In genomic region chr1:210663730-210664573, GRCh38 we compare ENCODE assay signal across 16 cellular contexts.
DNase-seq lines count a peak whose midpoint lies in the region; ATAC-seq, FAIRE-seq and TF ChIP-seq lines count a peak whose summit lies in the region.
"Had no signal": no experiment of that assay in that cellular context is flagged by ENCODE, and none has a peak within 500 bp of the region (broad histone marks: within the 10 kb centered on the region; RNA-seq: fewer than 3 reads in every experiment).

No MANE protein-coding gene starts in this region.

- H3K79me2 ChIP-seq in GM12878 (ENCODE audit: control insufficient read depth, insufficient read depth, low read length) = no peaks in the 10 kb centered on the region

- WGBS in GM12878 (ENCODE audit: insufficient coverage, insufficient replicate concordance, low lambda C conversion rate, missing lambda C conversion rate) = 39% methylated on average over 7 of the region's 7 CpGs

- H3K36me3 ChIP-seq in GM12878 (ENCODE audit: control insufficient read depth in 2 of 2, insufficient read depth in 2 of 2, low read length in 1 of 2) (no peaks in the 10 kb centered on the region), ascending aorta (no peaks in the 10 kb centered on the region), mucosa of descending colon (ENCODE audit: low read depth) (no peaks in the 10 kb centered on the region)
- H3K36me3 ChIP-seq: tibial artery had no signal

- CTCF ChIA-PET in GM12878 (lab: Yijun Ruan, JAX) = interaction anchor here (0.6 to 1.7 kb wide), 3 partner anchors 14 to 257 kb away, joined by 3 to 5 read pairs (median 3); no protein-coding TSS in a partner anchor

- no peaks in the 10 kb centered on the region for H4K20me1 ChIP-seq in GM12878 (ENCODE audit: control insufficient read depth, insufficient read depth)

- no peak overlapping the region for H3K27ac ChIP-seq in GM12878 (ENCODE audit: control insufficient read depth, insufficient read depth)
- no peak overlapping the region for H3K27ac ChIP-seq in ascending aorta
- H3K27ac ChIP-seq: epithelial cell of prostate, tibial artery had no signal

- TF ChIP-seq POLR2A in GM12878 (IDR thresholded peaks at IDR 0.05; ENCODE audit: low read depth, low read length) = no peak

- peak; percentile 61 for ATAC-seq in GM12878
- no peak for ATAC-seq in HG03139 (IDR thresholded peaks at IDR 0.05; ENCODE audit: unreplicated experiment)
- no peak for ATAC-seq in mucosa of descending colon
- ATAC-seq: sciatic nerve, T-helper 17 cell had no signal

- no peak for TF ChIP-seq CTCF in GM12878 (IDR thresholded peaks at IDR 0.05 in 2 of 3, conservative IDR thresholded peaks at IDR 0.05 in 1 of 3; ENCODE audit: control insufficient read depth in 2 of 3, extremely low read depth in 1 of 3, insufficient read depth in 1 of 3, low read depth in 3 of 3, low read length in 3 of 3)
- no peak for TF ChIP-seq CTCF in ascending aorta (IDR thresholded peaks at IDR 0.05)
- no peak for TF ChIP-seq CTCF in mucosa of descending colon (IDR thresholded peaks at IDR 0.05)

- no peak overlapping the region for H3K4me2 ChIP-seq in GM12878 (ENCODE audit: control insufficient read depth, insufficient read depth)

- POLR2A ChIA-PET in GM12878 (lab: Charles Lee) = no interaction called here

- no peaks in the 10 kb centered on the region for H3K9me3 ChIP-seq in GM12878 (replicated peaks; ENCODE audit: control insufficient read depth, insufficient read depth, low read length)
- no peaks in the 10 kb centered on the region for H3K9me3 ChIP-seq in ascending aorta
- H3K9me3 ChIP-seq in mucosa of descending colon = no peaks in the 10 kb centered on the region
- H3K9me3 ChIP-seq: tibial artery had no signal

- no peaks in the 10 kb centered on the region for H3K27me3 ChIP-seq in GM12878 (replicated peaks in 1 of 2; ENCODE audit: control insufficient read depth in 2 of 2, insufficient read depth in 2 of 2, low read length in 1 of 2)
- H3K27me3 ChIP-seq in ascending aorta = no peaks in the 10 kb centered on the region
- H3K27me3 ChIP-seq: tibial artery had no signal

- TF ChIP-seq RAD21 in GM12878 (IDR thresholded peaks at IDR 0.05; ENCODE audit: insufficient read depth, low read depth, low read length) = no peak

- intact Hi-C loops in GM12878 (cut with micrococcal nuclease; ENCODE audit: unreplicated experiment) = no loop called here
- intact Hi-C loops in ascending aorta (cut with DNase I) = no loop called here
- intact Hi-C loops in mucosa of descending colon (cut with DNase I, micrococcal nuclease) = no loop called here

- DNase-seq in DMS 273 (lab: John Stamatoyannopoulos, UW; ENCODE audit: unreplicated experiment) = peak; percentile 57
- peak; percentile 90 for DNase-seq in NCI-H1092 (lab: John Stamatoyannopoulos, UW)
- DNase-seq in NCI-H345 (lab: John Stamatoyannopoulos, UW) = peak; percentile 81
- DNase-seq in GM12878 (ENCODE audit: low read depth, low spot score) = no peak
- no peak for DNase-seq in AML-193 (lab: John Stamatoyannopoulos, UW)
- no peak for DNase-seq in ascending aorta (ENCODE audit: low spot score in 2 of 2)
- no peak for DNase-seq in mucosa of descending colon
- DNase-seq: activated CD4-positive, alpha-beta T cell treated with anti-CD3 and anti-CD28 coated beads, Interleukin-2, amount 10 ng/mL, durations not matched to agents 24 days and 14 days; activated T-cell treated with anti-CD3 and anti-CD28 coated beads, Interleukin-2, amount 50 U/mL, for 48 hours; nucleus accumbens; stimulated activated CD4-positive, alpha-beta T cell treated with anti-CD3 and anti-CD28 coated beads, Interleukin-4, amount 100 ng/mL, for 1 hour; T-helper 17 cell; tibial artery had no signal

- H3K4me3 ChIP-seq in GM12878 (no peak overlapping the region), ascending aorta (no peak overlapping the region), mucosa of descending colon (no peak overlapping the region)
- H3K4me3 ChIP-seq: tibial artery had no signal

- RAD21 ChIA-PET in GM12878 (lab: Charles Lee; ENCODE audit: unreplicated experiment) = interaction anchor here (0.6 kb wide), 1 partner anchor 409 kb away, joined by 3 read pairs; no protein-coding TSS in a partner anchor

- no peak overlapping the region for H2AFZ ChIP-seq in GM12878 (ENCODE audit: control insufficient read depth, low read depth, low read length)

- SMC1A ChIA-PET in GM12878 (lab: Charles Lee; ENCODE audit: uncharacterized antibody, unreplicated experiment) = interaction anchor here (1.0 to 2.2 kb wide), 3 partner anchors 14 to 44 kb away, joined by 3 to 10 read pairs (median 3); no protein-coding TSS in a partner anchor

- 0 out of 2 replicates have a peak, but pooled peaks cover 2% of the 10 kb centered on the region for H3K4me1 ChIP-seq in GM12878 (ENCODE audit: control insufficient read depth, insufficient read depth, low read length)
- H3K4me1 ChIP-seq in ascending aorta = no peaks in the 10 kb centered on the region
- no peaks in the 10 kb centered on the region for H3K4me1 ChIP-seq in mucosa of descending colon (ENCODE audit: low read depth)
- H3K4me1 ChIP-seq: tibial artery had no signal

- FAIRE-seq in GM12878 (lab: Jason Lieb, UNC) = no peak

- TF ChIP-seq EP300 in GM12878 (IDR thresholded peaks at IDR 0.05; ENCODE audit: borderline replicate concordance in 1 of 2, control insufficient read depth in 1 of 2, low read depth in 2 of 2, low read length in 2 of 2) = no peak

- no TSS peak for BruUV-seq in GM12878 (replicated peaks; lab: Mats Ljungman, UMichigan)

- H3K9ac ChIP-seq in GM12878 (ENCODE audit: control insufficient read depth, insufficient read depth, low read length) = no peak overlapping the region

- in situ Hi-C loops in GM12878 (cut with MboI) = no loop called here

TF ChIP-seq in GM12878, 131 proteins besides CTCF, POLR2A, EP300 and RAD21:
- no peak for TF ChIP-seq PBX3 (IDR thresholded peaks at IDR 0.05; ENCODE audit: insufficient replicate concordance, low read depth, low read length)
- no peak for TF ChIP-seq HCFC1 (IDR thresholded peaks at IDR 0.05; ENCODE audit: low read length)
- TF ChIP-seq ZNF24 (IDR thresholded peaks at IDR 0.05) = no peak
- peak; percentile 45; the same call in 1 of the 2 replicates for TF ChIP-seq ZNF384 (IDR thresholded peaks at IDR 0.05; ENCODE audit: borderline replicate concordance, low read depth, low read length)
TF ChIP-seq in GM12878: peak in this region for 1.

Comparison
In these comparisons a context has a peak if more than half of its experiments do, and no peak if none do; other contexts are left out.
1. DNase-seq: peak in DMS 273 (single experiment), NCI-H1092 (single experiment) and NCI-H345 (single experiment); none in GM12878 (single experiment), AML-193 (0 of 2), ascending aorta (0 of 2) and mucosa of descending colon (0 of 3).